ENCODE assay signal across 18 cellular contexts in the genomic region with DNA sequence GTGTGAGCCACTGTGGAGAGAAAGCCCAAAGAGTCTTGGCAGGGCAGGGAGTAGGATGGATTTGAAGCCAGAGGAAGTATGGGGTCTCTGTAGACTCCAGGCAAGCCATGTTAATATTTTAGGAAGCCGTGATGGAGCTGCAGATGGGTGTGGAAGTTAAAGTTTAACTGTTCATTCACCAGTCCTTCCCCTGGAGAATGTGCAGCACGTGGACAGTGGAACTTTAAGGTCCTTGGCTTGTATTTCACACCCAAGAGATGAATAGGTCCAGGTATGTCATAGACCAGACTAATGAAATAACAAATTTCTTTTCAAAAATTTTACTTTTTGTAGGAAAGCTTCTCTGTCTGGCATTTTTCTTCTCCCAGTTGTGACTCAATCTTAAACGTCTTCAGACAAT. TPM values are rescaled to one million over a fixed set of nuclear protein-coding genes. Genes with fewer than 3 reads are reported as not detected.
A peak's percentile ranks its signal among the peaks of the same experiment; 100 is the strongest.
DNase-seq lines count a peak whose midpoint lies in the region; ATAC-seq, FAIRE-seq and TF ChIP-seq lines count a peak whose summit lies in the region.
"Had no signal": no experiment of that assay in that cellular context is flagged by ENCODE, and none has a peak within 500 bp of the region (broad histone marks: within the 10 kb centered on the region; RNA-seq: fewer than 3 reads in every experiment).

No MANE protein-coding gene starts in this region.

- H3K36me3 ChIP-seq in BLaER1 treated with 17β-estradiol and CSF1 and Interleukin-3, amounts not matched to agents 10 nM and 100 nM, result peaks cover 13 to 61% (median 34%) of the 10 kb centered on the region in 11 experiments; a peak in 20 of 22 replicates
- H3K36me3 ChIP-seq in OCI-LY1 (ENCODE audit: insufficient read depth, low read length), result peaks cover 6% of the 10 kb centered on the region; the same call in 1 of the 2 replicates
- no peaks in the 10 kb centered on the region for H3K36me3 ChIP-seq in kidney (ENCODE audit: control insufficient read depth in 1 of 2, insufficient read depth in 2 of 2, low read length in 2 of 2)
- no peaks in the 10 kb centered on the region for H3K36me3 ChIP-seq in adrenal gland (replicated peaks in 1 of 2)
- H3K36me3 ChIP-seq: HAP-1 had no signal

- TF ChIP-seq POLR2A in adrenal gland (IDR thresholded peaks at IDR 0.05), result no peak

- no peaks in the 10 kb centered on the region for H3K27me3 Mint-ChIP-seq in neural crest cell (ENCODE audit: low read depth)

- H3K9me3 Mint-ChIP-seq in neural crest cell, result no peaks in the 10 kb centered on the region
- H3K9me3 Mint-ChIP-seq: CD4-positive, CD25-positive, alpha-beta regulatory T cell had no signal

- 74 to 84% (median 80%) methylated on average over 3 of the region's 3 CpGs for WGBS in adrenal gland, 4 donors

- H3K27ac ChIP-seq in BLaER1 treated with 17β-estradiol and CSF1 and Interleukin-3, amounts not matched to agents 10 nM and 100 nM, result no peak overlapping the region
- H3K27ac ChIP-seq in OCI-LY1 (ENCODE audit: low read depth, low read length, poor library complexity, severe bottlenecking) (peak overlapping the region; percentile 47), kidney (ENCODE audit: low read depth in 2 of 2, low read length in 2 of 2) (no peak overlapping the region), adrenal gland (no peak overlapping the region)
- H3K27ac ChIP-seq: PC-9 had no signal

- H3K9me3 ChIP-seq in BLaER1 treated with 17β-estradiol and CSF1 and Interleukin-3, amounts not matched to agents 10 nM and 100 nM (replicated peaks in 1 of 11), result peaks cover 0 to 5% (median 0%) of the 10 kb centered on the region in 11 experiments; a peak in 7 of 22 replicates
- no peaks in the 10 kb centered on the region for H3K9me3 ChIP-seq in OCI-LY1 (ENCODE audit: low read length)
- H3K9me3 ChIP-seq in kidney (ENCODE audit: control insufficient read depth in 1 of 2, low read length in 2 of 2), result no peaks in the 10 kb centered on the region
- H3K9me3 ChIP-seq in adrenal gland (replicated peaks in 1 of 3), result no peaks in the 10 kb centered on the region
- H3K9me3 ChIP-seq: HAP-1 had no signal

- FAIRE-seq in kidney (lab: Jason Lieb, UNC), result peak; percentile 29

- H4K20me1 ChIP-seq in BLaER1 treated with 17β-estradiol and CSF1 and Interleukin-3, amounts not matched to agents 10 nM and 100 nM, result peaks cover 99 to 100% (median 100%) of the 10 kb centered on the region in 11 experiments
- H4K20me1 ChIP-seq in OCI-LY1 (ENCODE audit: insufficient read depth, low read length), result no peaks in the 10 kb centered on the region

- H3K4me1 ChIP-seq in BLaER1 treated with 17β-estradiol and CSF1 and Interleukin-3, amounts not matched to agents 10 nM and 100 nM, result peaks cover 50 to 87% (median 70%) of the 10 kb centered on the region in 10 experiments
- peaks cover 79% of the 10 kb centered on the region for H3K4me1 ChIP-seq in OCI-LY1 (ENCODE audit: insufficient read depth, low read length, severe bottlenecking)
- H3K4me1 ChIP-seq in kidney (ENCODE audit: control insufficient read depth in 1 of 2, insufficient read depth in 1 of 2, low read depth in 1 of 2, low read length in 2 of 2), result peaks cover 16 to 26% of the 10 kb centered on the region in 2 donors
- peaks cover 9 to 10% of the 10 kb centered on the region in 2 donors for H3K4me1 ChIP-seq in adrenal gland (replicated peaks in 1 of 2)

- no peak overlapping the region for H2AFZ ChIP-seq in OCI-LY1 (ENCODE audit: low read length)
- H2AFZ ChIP-seq: PC-9 had no signal

- in situ Hi-C loops in GM13976 (cut with MboI; ENCODE audit: low sequenced_read_pairs, unreplicated experiment), result no loop called here

- no peak for TF ChIP-seq CTCF in OCI-LY1 (IDR thresholded peaks at IDR 0.05; ENCODE audit: low read length)
- no peak for TF ChIP-seq CTCF in kidney (IDR thresholded peaks at IDR 0.05; ENCODE audit: borderline replicate concordance, extremely low read depth, insufficient read depth)
- no peak for TF ChIP-seq CTCF in neural crest cell (conservative IDR thresholded peaks at IDR 0.05)
- TF ChIP-seq CTCF in GM13976 (IDR thresholded peaks at IDR 0.05; ENCODE audit: borderline replicate concordance, control extremely low read depth, extremely low read depth, insufficient read depth, missing control alignments), result no peak
- no peak for TF ChIP-seq CTCF in adrenal gland (IDR thresholded peaks at IDR 0.05)

- H3K4me3 Mint-ChIP-seq in neural crest cell, result no peak overlapping the region
- H3K4me3 Mint-ChIP-seq: CD4-positive, CD25-positive, alpha-beta regulatory T cell had no signal

- H3K4me2 ChIP-seq in BLaER1 treated with 17β-estradiol and CSF1 and Interleukin-3, amounts not matched to agents 10 nM and 100 nM, result peak overlapping the region in 7 of 11 experiments; percentile 0 to 86 (median 70); a peak in 6 of 22 replicates
- no peak overlapping the region for H3K4me2 ChIP-seq in OCI-LY1 (ENCODE audit: low read length)
- H3K4me2 ChIP-seq: PC-9 had no signal

- H3K9ac ChIP-seq in BLaER1 treated with 17β-estradiol and CSF1 and Interleukin-3, amounts not matched to agents 10 nM and 100 nM, result no peak overlapping the region
- H3K9ac ChIP-seq in OCI-LY1 (ENCODE audit: low read length), result no peak overlapping the region
- no peak overlapping the region for H3K9ac ChIP-seq in kidney (ENCODE audit: low read length in 2 of 2)

- intact Hi-C loops in kidney (cut with DNase I), result no loop called here
- intact Hi-C loops in adrenal gland (cut with DNase I), result no loop called here

- H3K79me2 ChIP-seq in OCI-LY1 (ENCODE audit: insufficient read depth, low read length), result peaks cover 17% of the 10 kb centered on the region; the same call in 1 of the 2 replicates

- no peak for ATAC-seq in HG03460 (IDR thresholded peaks at IDR 0.05; ENCODE audit: unreplicated experiment)
- ATAC-seq in GM21723 (IDR thresholded peaks at IDR 0.05; ENCODE audit: unreplicated experiment), result no peak

- peaks cover 0 to 44% (median 0%) of the 10 kb centered on the region in 11 experiments; a peak in 4 of 22 replicates for H3K27me3 ChIP-seq in BLaER1 treated with 17β-estradiol and CSF1 and Interleukin-3, amounts not matched to agents 10 nM and 100 nM
- H3K27me3 ChIP-seq in OCI-LY1 (ENCODE audit: insufficient read depth, low read length) (no peaks in the 10 kb centered on the region), adrenal gland (no peaks in the 10 kb centered on the region)

- H3K36me3 Mint-ChIP-seq in neural crest cell (ENCODE audit: low read depth), result peaks cover 12% of the 10 kb centered on the region
- H3K36me3 Mint-ChIP-seq: CD4-positive, CD25-positive, alpha-beta regulatory T cell had no signal

- H3K9me2 ChIP-seq in OCI-LY1 (ENCODE audit: low read depth, low read length), result no peaks in the 10 kb centered on the region

- no peak overlapping the region for H3K4me3 ChIP-seq in BLaER1 treated with 17β-estradiol and CSF1 and Interleukin-3, amounts not matched to agents 10 nM and 100 nM
- H3K4me3 ChIP-seq in OCI-LY1 (ENCODE audit: low read depth, low read length, poor library complexity, severe bottlenecking) (no peak overlapping the region), kidney (ENCODE audit: low read length in 2 of 2) (no peak overlapping the region), adrenal gland (no peak overlapping the region)
- H3K4me3 ChIP-seq: HAP-1, PC-9 had no signal

- no peaks in the 10 kb centered on the region for H3F3A ChIP-seq in OCI-LY1 (ENCODE audit: insufficient read depth, low read length)

- no peak for DNase-seq in kidney
- DNase-seq in neural crest cell (ENCODE audit: low read depth, low spot score), result no peak
- no peak for DNase-seq in GM13976 (ENCODE audit: low spot score)
- no peak for DNase-seq in adrenal gland
- DNase-seq: CD4-positive, CD25-positive, alpha-beta regulatory T cell; DMS53; KBM-7; NCI-H1417 treated with DMSO at 0.1 percent for 48 hours; NCI-H2029; NCI-H2171; NCI-H446 treated with DMSO at 0.1 percent for 48 hours; NCI-H748 treated with DMSO at 0.1 percent for 48 hours; PC-9 had no signal

- H3K27ac Mint-ChIP-seq in neural crest cell (ENCODE audit: unreplicated experiment), result peak overlapping the region; percentile 20
- H3K27ac Mint-ChIP-seq: CD4-positive, CD25-positive, alpha-beta regulatory T cell had no signal

- H3K4me1 Mint-ChIP-seq in neural crest cell, result peaks cover 64% of the 10 kb centered on the region

RNA-seq across cellular contexts. Expression of a gene that starts 54.2 kb away (rescaled TPM):
- total RNA-seq in kidney (32.4 TPM), neural crest cell (34.8 and 39.7 TPM in 2 replicates), adrenal gland (10 to 100 TPM in 7 of 8 donors, 1 to 10 TPM in 1; 8.7 to 24.7 (median 14.8) TPM)
- polyA plus RNA-seq in kidney (ENCODE audit: insufficient read depth, low read depth, low replicate concordance) (6.5 TPM), adrenal gland (10 to 100 TPM; 10.5 to 23.2 (median 18.6) TPM)
